ENCODE assay signal across 8 cellular contexts in the genomic region with DNA sequence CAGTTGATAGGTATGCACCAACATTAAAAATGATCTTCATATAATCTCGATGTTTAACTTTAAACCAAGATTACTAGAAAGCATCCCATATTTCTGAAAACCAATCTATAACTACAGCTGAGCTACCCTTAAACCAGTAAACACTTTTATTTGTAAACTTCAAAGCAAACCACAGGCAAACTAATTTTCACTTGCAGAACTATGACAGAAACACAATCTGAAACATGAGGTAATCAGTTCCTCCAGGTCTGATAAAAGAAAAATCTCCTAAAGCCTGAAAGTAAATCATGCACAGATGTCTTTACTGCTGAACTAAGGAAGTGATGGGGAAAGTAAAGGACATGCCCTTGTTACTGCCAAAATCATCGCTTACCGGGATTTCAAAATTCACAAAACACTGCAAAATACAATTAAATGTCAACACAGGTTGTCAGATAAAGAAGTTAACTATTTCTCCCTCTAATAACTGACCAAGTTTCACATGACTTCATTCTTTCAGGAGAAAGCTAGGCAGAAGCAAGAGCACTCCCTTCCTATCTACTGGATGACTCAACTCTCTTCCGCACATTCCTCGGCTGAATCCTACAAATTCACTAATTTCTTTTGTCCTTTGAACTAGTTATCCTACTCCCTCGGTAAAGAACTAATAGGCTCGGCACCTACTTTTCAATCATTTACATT. TPM values are rescaled to one million over a fixed set of nuclear protein-coding genes. Genes with fewer than 3 reads are reported as not detected.
DNase-seq lines count a peak whose midpoint lies in the region; ATAC-seq, FAIRE-seq and TF ChIP-seq lines count a peak whose summit lies in the region.

No MANE protein-coding gene starts in this region.

- H3K27me3 Mint-ChIP-seq in activated T-cell treated with anti-CD3 and anti-CD28 coated beads, Interleukin-2, amount 50 U/mL, for 24 hours: no peaks in the 10 kb centered on the region

- TF ChIP-seq CTCF in KMS-11 (conservative IDR thresholded peaks at IDR 0.05; ENCODE audit: low read depth, low read length) (no peak), kidney (IDR thresholded peaks at IDR 0.05; ENCODE audit: borderline replicate concordance, extremely low read depth, insufficient read depth) (no peak)

- DNase-seq in activated T-cell treated with anti-CD3 and anti-CD28 coated beads, Interleukin-2, amount 50 U/mL, for 24 hours: no peak
- DNase-seq in activated T-cell treated with anti-CD3 and anti-CD28 coated beads, Interleukin-2, amount 50 U/mL, for 1 hour: no peak
- DNase-seq in amniotic epithelial cell (ENCODE audit: low read depth) (peak; percentile 89), kidney (no peak), stromal cell of bone marrow (ENCODE audit: low read depth) (peak; percentile 38), OCI-M2 (lab: John Stamatoyannopoulos, UW; ENCODE audit: unreplicated experiment) (no peak)

- no peak for ATAC-seq in HG02852 (IDR thresholded peaks at IDR 0.05; ENCODE audit: unreplicated experiment)

- no peak overlapping the region; the same call in 1 of the 2 replicates for H2AFZ ChIP-seq in KMS-11 (ENCODE audit: low read depth)

- H4K20me1 ChIP-seq in KMS-11 (ENCODE audit: insufficient read depth): no peaks in the 10 kb centered on the region; the same call in 1 of the 2 replicates

- H3K36me3 ChIP-seq in KMS-11 (ENCODE audit: insufficient read depth) (no peaks in the 10 kb centered on the region), kidney (ENCODE audit: control insufficient read depth in 1 of 2, insufficient read depth in 2 of 2, low read length in 2 of 2) (no peaks in the 10 kb centered on the region)

- H3K79me2 ChIP-seq in KMS-11 (ENCODE audit: insufficient read depth, low read depth): peaks cover 27% of the 10 kb centered on the region; the same call in 1 of the 2 replicates

- H3K27me3 ChIP-seq in KMS-11 (ENCODE audit: insufficient read depth, low read depth): no peaks in the 10 kb centered on the region

- H3K4me3 Mint-ChIP-seq in activated T-cell treated with anti-CD3 and anti-CD28 coated beads, Interleukin-2, amount 50 U/mL, for 24 hours: peak overlapping the region; percentile 86

- intact Hi-C loops in kidney (cut with DNase I): no loop called here

- H3K4me1 ChIP-seq in KMS-11 (ENCODE audit: low read depth, poor library complexity, severe bottlenecking): peaks cover 35% of the 10 kb centered on the region
- H3K4me1 ChIP-seq in kidney (ENCODE audit: control insufficient read depth in 1 of 2, insufficient read depth in 1 of 2, low read depth in 1 of 2, low read length in 2 of 2): peaks cover 0 to 9% of the 10 kb centered on the region in 2 donors

- no peak overlapping the region for H3K4me3 ChIP-seq in KMS-11 (IDR thresholded peaks at IDR 0.05; ENCODE audit: insufficient read depth, low read depth, low read length)
- peak overlapping the region; percentile 67 to 71 for H3K4me3 ChIP-seq in kidney (ENCODE audit: low read length in 2 of 2)

- H3K27ac Mint-ChIP-seq in activated T-cell treated with anti-CD3 and anti-CD28 coated beads, Interleukin-2, amount 50 U/mL, for 24 hours: peak overlapping the region; percentile 99

- peak overlapping the region; percentile 100 for H3K4me2 ChIP-seq in KMS-11

- peaks cover 24% of the 10 kb centered on the region for H3K36me3 Mint-ChIP-seq in activated T-cell treated with anti-CD3 and anti-CD28 coated beads, Interleukin-2, amount 50 U/mL, for 24 hours (ENCODE audit: low read depth)

- FAIRE-seq in kidney (lab: Jason Lieb, UNC): no peak

- H3K9me3 ChIP-seq in kidney (ENCODE audit: control insufficient read depth in 1 of 2, low read length in 2 of 2): no peaks in the 10 kb centered on the region

- H3K27ac ChIP-seq in KMS-11 (peak overlapping the region; percentile 92), kidney (ENCODE audit: low read depth in 2 of 2, low read length in 2 of 2) (peak overlapping the region in 1 of 2 donors; percentile 99)

- H3K4me1 Mint-ChIP-seq in activated T-cell treated with anti-CD3 and anti-CD28 coated beads, Interleukin-2, amount 50 U/mL, for 24 hours (ENCODE audit: low read depth): peaks cover 45% of the 10 kb centered on the region

- H3K9ac ChIP-seq in KMS-11 (peak overlapping the region; percentile 88; the same call in 1 of the 2 replicates), kidney (ENCODE audit: low read length in 2 of 2) (peak overlapping the region; percentile 54 to 80)

- H3K9me3 Mint-ChIP-seq in activated T-cell treated with anti-CD3 and anti-CD28 coated beads, Interleukin-2, amount 50 U/mL, for 24 hours: no peaks in the 10 kb centered on the region

RNA-seq across cellular contexts. Expression of gene EEA1, which starts 1.5 kb away (rescaled TPM):
- total RNA-seq in kidney: 30.2 TPM
- 2.5 TPM for polyA plus RNA-seq in kidney (ENCODE audit: insufficient read depth, low read depth, low replicate concordance)

Comparison
In these comparisons a context has a peak if more than half of its experiments do, and no peak if none do; other contexts are left out.
1. DNase-seq: peak in amniotic epithelial cell (single experiment) and stromal cell of bone marrow (single experiment); none in activated T-cell treated with anti-CD3 and anti-CD28 coated beads, Interleukin-2, amount 50 U/mL, for 24 hours (single experiment), activated T-cell treated with anti-CD3 and anti-CD28 coated beads, Interleukin-2, amount 50 U/mL, for 1 hour (single experiment), kidney (single experiment) and OCI-M2 (single experiment).